8 cellular contexts compared by ENCODE assay signal in the genomic region with DNA sequence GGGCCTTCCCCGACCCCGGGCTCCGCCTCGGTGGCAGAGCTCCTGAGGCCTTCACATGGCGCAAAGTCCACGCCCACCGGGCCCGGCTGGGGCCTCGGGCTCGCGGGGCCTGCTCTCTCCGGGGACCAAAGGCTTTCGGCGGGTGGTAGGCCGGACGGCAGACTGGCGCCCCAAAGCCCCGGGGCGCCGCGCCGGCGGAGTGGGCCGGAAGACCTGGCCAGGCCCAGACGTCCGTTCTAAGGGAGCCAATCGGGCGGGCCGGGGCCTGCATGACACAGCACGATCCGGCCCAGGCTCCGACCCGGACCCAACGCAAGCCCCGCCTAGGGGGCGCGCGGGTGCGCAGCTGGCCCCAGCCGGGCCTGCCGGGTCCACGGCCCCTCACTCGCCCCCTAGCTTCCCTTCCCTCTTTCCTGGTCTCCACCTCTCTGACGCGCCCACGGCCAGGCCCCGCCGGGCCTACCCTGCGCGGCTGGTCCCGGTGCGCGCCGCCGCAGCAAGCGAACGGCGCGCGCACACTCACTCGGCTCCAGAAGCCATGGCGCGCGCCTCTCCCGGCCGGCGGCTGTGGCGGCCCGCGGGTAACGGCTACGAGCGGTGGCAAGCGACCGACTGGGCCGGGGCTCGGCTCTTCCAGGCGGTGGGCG. TPM values are rescaled to one million over a fixed set of nuclear protein-coding genes. Genes with fewer than 3 reads are reported as not detected.
DNase-seq lines count a peak whose midpoint lies in the region; ATAC-seq lines count a peak whose summit lies in the region.

No MANE protein-coding gene starts in this region.

- H3K4me2 ChIP-seq in neuronal stem cell (ENCODE audit: insufficient read depth, low read length, poor library complexity, severe bottlenecking): peak overlapping the region; percentile 51

- H3K9ac ChIP-seq in neuronal stem cell (ENCODE audit: low read depth, low read length, poor library complexity) (peak overlapping the region; percentile 98), subcutaneous abdominal adipose tissue (ENCODE audit: low read length in 5 of 5) (peak overlapping the region; percentile 82 to 99 (median 99))

- peak overlapping the region; percentile 35 for H2BK120ac ChIP-seq in neuronal stem cell (ENCODE audit: low read depth, low read length)

- H3K27ac ChIP-seq in neuronal stem cell (replicated peaks; ENCODE audit: low read length): peak overlapping the region; percentile 96
- H3K27ac ChIP-seq in subcutaneous abdominal adipose tissue (ENCODE audit: low read depth, low read length): peak overlapping the region; percentile 100

- peak overlapping the region; percentile 89 for H3K4me3 ChIP-seq in Jurkat, Clone E6-1 (ENCODE audit: low read length)
- H3K4me3 ChIP-seq in neuronal stem cell (ENCODE audit: low read length in 2 of 2): peak overlapping the region; percentile 90 to 91
- peak overlapping the region in 4 of 5 donors; percentile 85 to 92 (median 88) for H3K4me3 ChIP-seq in subcutaneous abdominal adipose tissue (ENCODE audit: low read depth in 1 of 5, low read length in 5 of 5)

- H3K18ac ChIP-seq in neuronal stem cell (ENCODE audit: low read length): peak overlapping the region; percentile 95

- H2AFZ ChIP-seq in neuronal stem cell (ENCODE audit: low read length): peak overlapping the region; percentile 87

- peaks cover 11% of the 10 kb centered on the region for H3K79me1 ChIP-seq in neuronal stem cell (ENCODE audit: low read depth, low read length)

- ATAC-seq in GM21723 (IDR thresholded peaks at IDR 0.05; ENCODE audit: unreplicated experiment): peak; percentile 53

- H3K4ac ChIP-seq in neuronal stem cell (ENCODE audit: low read length): no peak overlapping the region

- H3K23ac ChIP-seq in neuronal stem cell (ENCODE audit: low read depth, low read length, poor library complexity): peak overlapping the region; percentile 97

- H3K14ac ChIP-seq in neuronal stem cell (ENCODE audit: low read length): peak overlapping the region; percentile 65

- peak; percentile 87 for DNase-seq in EH (ENCODE audit: low read depth)
- peak; percentile 49 for DNase-seq in Jurkat, Clone E6-1 (ENCODE audit: low read depth, low spot score)
- DNase-seq in RPMI8226: peak; percentile 77
- peak; percentile 52 for DNase-seq in activated gamma-delta T cell treated with anti-CD3 and anti-CD28 coated beads, Interleukin-2, amount 50 U/mL, for 16 hours (ENCODE audit: low read depth)
- DNase-seq in foreskin melanocyte: peak; percentile 78
- DNase-seq in neuronal stem cell (ENCODE audit: low spot score): peak; percentile 85

- peak overlapping the region; percentile 91 for H2BK5ac ChIP-seq in neuronal stem cell (ENCODE audit: low read length)

- no peak overlapping the region for H4K91ac ChIP-seq in neuronal stem cell (ENCODE audit: low read depth, low read length, poor library complexity)

- WGBS in neuronal stem cell (ENCODE audit: extremely low coverage in 2 of 2, insufficient read length in 2 of 2, insufficient replicate concordance in 1 of 2), 2 donors: no CpG with 5 or more reads among the region's 79 CpGs

- H3K27me3 ChIP-seq in neuronal stem cell (ENCODE audit: control insufficient read depth in 3 of 3, insufficient read depth in 3 of 3, low read depth in 1 of 3, low read length in 3 of 3): no peaks in the 10 kb centered on the region
- no peaks in the 10 kb centered on the region for H3K27me3 ChIP-seq in subcutaneous abdominal adipose tissue (ENCODE audit: control insufficient read depth in 5 of 5, insufficient read depth in 4 of 5, low read length in 5 of 5)

- H3K4me1 ChIP-seq in neuronal stem cell (ENCODE audit: control insufficient read depth in 2 of 2, insufficient read depth in 1 of 2, low read depth in 1 of 2, low read length in 2 of 2): peaks cover 7 to 13% of the 10 kb centered on the region in 2 donors
- peaks cover 9 to 51% (median 50%) of the 10 kb centered on the region in 5 donors for H3K4me1 ChIP-seq in subcutaneous abdominal adipose tissue (ENCODE audit: control insufficient read depth in 5 of 5, insufficient read depth in 5 of 5, low read length in 5 of 5)

- H3K36me3 ChIP-seq in neuronal stem cell (replicated peaks in 1 of 2; ENCODE audit: control insufficient read depth in 2 of 2, insufficient read depth in 2 of 2, low read length in 2 of 2) (peaks cover 46 to 79% of the 10 kb centered on the region in 2 donors), subcutaneous abdominal adipose tissue (ENCODE audit: control insufficient read depth in 5 of 5, insufficient read depth in 5 of 5, low read length in 5 of 5) (peaks cover 6 to 39% (median 17%) of the 10 kb centered on the region in 5 donors)

- no peak overlapping the region for H4K8ac ChIP-seq in neuronal stem cell (ENCODE audit: low read depth, low read length)

- H2AK5ac ChIP-seq in neuronal stem cell (ENCODE audit: low read depth, low read length): peak overlapping the region; percentile 51

- H2BK15ac ChIP-seq in neuronal stem cell (ENCODE audit: low read length): no peak overlapping the region

- H3K9me3 ChIP-seq in neuronal stem cell (replicated peaks in 1 of 2; ENCODE audit: control insufficient read depth in 2 of 2, insufficient read depth in 1 of 2, low read depth in 1 of 2, low read length in 2 of 2) (no peaks in the 10 kb centered on the region), subcutaneous abdominal adipose tissue (ENCODE audit: control insufficient read depth in 5 of 5, low read length in 5 of 5) (no peaks in the 10 kb centered on the region)

- H2BK12ac ChIP-seq in neuronal stem cell (ENCODE audit: low read length): no peak overlapping the region

RNA-seq across cellular contexts. Expression of a gene that starts 0.5 kb away (rescaled TPM):
- 227 TPM for polyA plus RNA-seq in Jurkat, Clone E6-1 (2012; ENCODE audit: insufficient read depth, insufficient read length)
- 97.4 TPM for polyA plus RNA-seq in neuronal stem cell (2013, experiment 1 of 2)
- polyA plus RNA-seq in neuronal stem cell (2013, experiment 2 of 2): 97.3 TPM

RNA-seq across cellular contexts. Expression of a gene that starts 7.8 kb away (rescaled TPM):
- 155 TPM for polyA plus RNA-seq in Jurkat, Clone E6-1 (2012; ENCODE audit: insufficient read depth, insufficient read length)
- polyA plus RNA-seq in neuronal stem cell (2013, experiment 1 of 2): 61.9 TPM
- polyA plus RNA-seq in neuronal stem cell (2013, experiment 2 of 2): 57.5 TPM

RNA-seq across cellular contexts. Expression of a gene that starts 24.5 kb away (rescaled TPM):
- polyA plus RNA-seq in Jurkat, Clone E6-1 (2012; ENCODE audit: insufficient read depth, insufficient read length): 23.8 TPM
- 9.3 TPM for polyA plus RNA-seq in neuronal stem cell (2013, experiment 1 of 2)
- 9.1 TPM for polyA plus RNA-seq in neuronal stem cell (2013, experiment 2 of 2)

RNA-seq across cellular contexts. Expression of a gene that starts 31.0 kb away (rescaled TPM):
- polyA plus RNA-seq in Jurkat, Clone E6-1 (2012; ENCODE audit: insufficient read depth, insufficient read length): 282 TPM
- polyA plus RNA-seq in neuronal stem cell (2013, experiment 1 of 2): 135 TPM
- polyA plus RNA-seq in neuronal stem cell (2013, experiment 2 of 2): 135 TPM

RNA-seq across cellular contexts. Expression of a gene that starts 43.7 kb away (rescaled TPM):
- 9.3 TPM for polyA plus RNA-seq in Jurkat, Clone E6-1 (2012; ENCODE audit: insufficient read depth, insufficient read length)
- polyA plus RNA-seq in neuronal stem cell (2013, experiment 1 of 2): 22.3 TPM
- polyA plus RNA-seq in neuronal stem cell (2013, experiment 2 of 2): 22.3 TPM

Comparison
In these comparisons a context has a peak if more than half of its experiments do, and no peak if none do; other contexts are left out.
1. Peak in every context shown above with its lines: DNase-seq, ATAC-seq, H3K4me3 ChIP-seq and H3K27ac ChIP-seq.